Comparison of ENCODE assay signal across 8 cellular contexts in the genomic region with DNA sequence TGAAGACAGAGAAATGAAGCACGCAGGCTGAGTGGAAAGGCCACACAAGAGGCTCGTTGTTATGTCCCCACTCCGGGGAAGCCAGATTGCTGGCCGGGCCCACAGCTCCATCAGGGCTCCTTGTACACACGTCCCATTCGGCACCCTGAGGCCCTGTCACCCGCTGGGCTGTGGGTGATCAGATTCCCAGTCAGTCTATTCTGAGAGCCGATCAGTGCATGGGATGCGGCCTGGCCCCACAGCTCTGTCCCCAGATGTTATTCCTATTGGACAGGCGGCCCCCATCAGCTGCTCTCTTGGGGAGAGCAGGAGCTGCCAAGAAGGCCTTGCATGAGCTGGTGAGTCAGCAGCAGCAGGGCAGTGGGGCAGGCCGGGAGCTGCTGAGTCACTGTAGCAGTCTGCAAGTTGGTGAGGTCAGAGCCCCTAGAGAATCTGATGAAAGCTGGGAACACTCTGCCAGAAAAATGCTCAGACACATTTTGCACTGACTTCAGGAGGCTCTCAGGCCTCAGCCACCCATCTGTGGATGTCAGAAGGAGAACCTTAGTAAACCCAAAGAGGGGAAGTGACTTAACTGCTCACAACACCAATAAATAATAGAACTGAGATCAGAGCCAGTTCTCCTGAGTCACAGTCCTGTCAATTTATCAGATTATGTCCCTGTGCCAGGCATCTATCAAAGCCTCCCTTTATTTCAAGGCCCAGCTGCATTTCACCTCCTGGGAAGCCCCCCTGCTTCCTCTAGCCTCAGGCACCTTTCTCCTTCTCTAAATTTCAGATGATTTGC. TPM values are rescaled to one million over a fixed set of nuclear protein-coding genes. Genes with fewer than 3 reads are reported as not detected.
DNase-seq lines count a peak whose midpoint lies in the region; ATAC-seq, FAIRE-seq and TF ChIP-seq lines count a peak whose summit lies in the region.

No MANE protein-coding gene starts in this region.

- H3K4me3 Mint-ChIP-seq in Calu3 (ENCODE audit: low read depth, unreplicated experiment) = peak overlapping the region; percentile 46
- H3K4me3 Mint-ChIP-seq in activated T-helper 2 cell treated with anti-CD3 and anti-CD28 coated beads, Interferon-gamma antibody, Interleukin-2, Interleukin-4, amounts not matched to agents 10 μg/mL and 5 μg/mL and 100 μg/mL, durations not matched to agents 14 hours and 24 hours and 36 hours (ENCODE audit: low read depth) = no peak overlapping the region

- peak overlapping the region; percentile 81 for H2AFZ ChIP-seq in neuronal stem cell (ENCODE audit: low read length)

- peak overlapping the region; percentile 56 for H3K27ac ChIP-seq in neuronal stem cell (replicated peaks; ENCODE audit: low read length)

- no peaks in the 10 kb centered on the region for H3K27me3 Mint-ChIP-seq in Calu3 (ENCODE audit: unreplicated experiment)
- H3K27me3 Mint-ChIP-seq in activated T-helper 2 cell treated with anti-CD3 and anti-CD28 coated beads, Interferon-gamma antibody, Interleukin-2, Interleukin-4, amounts not matched to agents 10 μg/mL and 5 μg/mL and 100 μg/mL, durations not matched to agents 14 hours and 24 hours and 36 hours (ENCODE audit: low read depth) = no peaks in the 10 kb centered on the region

- no peaks in the 10 kb centered on the region for H3K27me3 ChIP-seq in neuronal stem cell (ENCODE audit: control insufficient read depth in 3 of 3, insufficient read depth in 3 of 3, low read depth in 1 of 3, low read length in 3 of 3)

- no peaks in the 10 kb centered on the region for H3K36me3 ChIP-seq in neuronal stem cell (replicated peaks in 1 of 2; ENCODE audit: control insufficient read depth in 2 of 2, insufficient read depth in 2 of 2, low read length in 2 of 2)

- peak overlapping the region; percentile 27 for H3K9ac ChIP-seq in neuronal stem cell (ENCODE audit: low read depth, low read length, poor library complexity)

- H2AK5ac ChIP-seq in neuronal stem cell (ENCODE audit: low read depth, low read length) = no peak overlapping the region

- peak overlapping the region; percentile 75 for H2BK15ac ChIP-seq in neuronal stem cell (ENCODE audit: low read length)

- intact Hi-C loops in Calu3 (cut with micrococcal nuclease; ENCODE audit: unreplicated experiment) = loop anchor here (1.0 kb wide), 1 partner anchor 8 kb away; no protein-coding TSS in a partner anchor
- intact Hi-C loops in activated T-helper 2 cell treated with anti-CD3 and anti-CD28 coated beads, Interferon-gamma antibody, Interleukin-2, Interleukin-4, amounts not matched to agents 10 μg/mL and 5 μg/mL and 100 μg/mL, durations not matched to agents 14 hours and 24 hours and 36 hours (cut with micrococcal nuclease) = no loop called here

- H3K23ac ChIP-seq in neuronal stem cell (ENCODE audit: low read depth, low read length, poor library complexity) = peak overlapping the region; percentile 60

- no peaks in the 10 kb centered on the region for H3K36me3 Mint-ChIP-seq in Calu3 (ENCODE audit: insufficient read depth, unreplicated experiment)
- no peaks in the 10 kb centered on the region for H3K36me3 Mint-ChIP-seq in activated T-helper 2 cell treated with anti-CD3 and anti-CD28 coated beads, Interferon-gamma antibody, Interleukin-2, Interleukin-4, amounts not matched to agents 10 μg/mL and 5 μg/mL and 100 μg/mL, durations not matched to agents 14 hours and 24 hours and 36 hours (ENCODE audit: low read depth)

- no peak overlapping the region for H4K91ac ChIP-seq in neuronal stem cell (ENCODE audit: low read depth, low read length, poor library complexity)

- no peaks in the 10 kb centered on the region for H3K9me3 ChIP-seq in neuronal stem cell (replicated peaks in 1 of 2; ENCODE audit: control insufficient read depth in 2 of 2, insufficient read depth in 1 of 2, low read depth in 1 of 2, low read length in 2 of 2)

- CTCF ChIA-PET in Calu3 (lab: Charles Lee) = interaction anchor here (0.6 to 3.1 kb wide), 8 partner anchors 9 to 1151 kb away, joined by 3 to 15 read pairs (median 5); partner anchors contain the start of gene PSAP

- no peak overlapping the region for H2BK5ac ChIP-seq in neuronal stem cell (ENCODE audit: low read length)

- H3K4me3 ChIP-seq in HFF-Myc (replicated peaks; ENCODE audit: low read depth, low read length) = no peak overlapping the region
- no peak overlapping the region for H3K4me3 ChIP-seq in neuronal stem cell (ENCODE audit: low read length in 2 of 2)

- no peak for ATAC-seq in GM19452 (IDR thresholded peaks at IDR 0.05; ENCODE audit: unreplicated experiment)

- no peak for FAIRE-seq in frontal cortex (lab: Jason Lieb, UNC)

- H3K4me1 Mint-ChIP-seq in Calu3 (ENCODE audit: low read depth, unreplicated experiment) = peaks cover 38% of the 10 kb centered on the region
- peaks cover 9% of the 10 kb centered on the region for H3K4me1 Mint-ChIP-seq in activated T-helper 2 cell treated with anti-CD3 and anti-CD28 coated beads, Interferon-gamma antibody, Interleukin-2, Interleukin-4, amounts not matched to agents 10 μg/mL and 5 μg/mL and 100 μg/mL, durations not matched to agents 14 hours and 24 hours and 36 hours (ENCODE audit: low read depth)

- H3K9me3 Mint-ChIP-seq in Calu3 (ENCODE audit: low read depth, unreplicated experiment) = no peaks in the 10 kb centered on the region
- H3K9me3 Mint-ChIP-seq in activated T-helper 2 cell treated with anti-CD3 and anti-CD28 coated beads, Interferon-gamma antibody, Interleukin-2, Interleukin-4, amounts not matched to agents 10 μg/mL and 5 μg/mL and 100 μg/mL, durations not matched to agents 14 hours and 24 hours and 36 hours = no peaks in the 10 kb centered on the region

- no TSS peak for BruUV-seq in Calu3 (replicated peaks; lab: Mats Ljungman, UMichigan)

- no peak overlapping the region for H4K8ac ChIP-seq in neuronal stem cell (ENCODE audit: low read depth, low read length)

- peak overlapping the region; percentile 90 for H3K18ac ChIP-seq in neuronal stem cell (ENCODE audit: low read length)

- H3K14ac ChIP-seq in neuronal stem cell (ENCODE audit: low read length) = peak overlapping the region; percentile 82

- no peak overlapping the region for H2BK120ac ChIP-seq in neuronal stem cell (ENCODE audit: low read depth, low read length)

- DNase-seq in Calu3 (peak; percentile 90), HFF-Myc (ENCODE audit: extremely low read depth, low read depth) (peak; percentile 99), NCI-H460 (ENCODE audit: extremely low read depth, low read depth) (peak; percentile 98), frontal cortex (ENCODE audit: low spot score in 2 of 2) (peak; percentile 71 to 81), neuronal stem cell (ENCODE audit: low spot score) (no peak), HuH-7.5 (ENCODE audit: low spot score) (no peak)
- no peak for DNase-seq in activated T-helper 2 cell treated with anti-CD3 and anti-CD28 coated beads, Interferon-gamma antibody, Interleukin-2, Interleukin-4, amounts not matched to agents 10 μg/mL and 5 μg/mL and 100 μg/mL, durations not matched to agents 14 hours and 24 hours and 36 hours (ENCODE audit: low spot score)

- WGBS in neuronal stem cell (ENCODE audit: extremely low coverage in 2 of 2, insufficient read length in 2 of 2, insufficient replicate concordance in 1 of 2), 2 donors = no CpG with 5 or more reads among the region's 11 CpGs

- H3K4ac ChIP-seq in neuronal stem cell (ENCODE audit: low read length) = no peak overlapping the region

- H3K27ac Mint-ChIP-seq in Calu3 (ENCODE audit: unreplicated experiment) = peak overlapping the region; percentile 96
- H3K27ac Mint-ChIP-seq in activated T-helper 2 cell treated with anti-CD3 and anti-CD28 coated beads, Interferon-gamma antibody, Interleukin-2, Interleukin-4, amounts not matched to agents 10 μg/mL and 5 μg/mL and 100 μg/mL, durations not matched to agents 14 hours and 24 hours and 36 hours = peak overlapping the region; percentile 50

- no peaks in the 10 kb centered on the region for H3K79me1 ChIP-seq in neuronal stem cell (ENCODE audit: low read depth, low read length)

- H3K4me2 ChIP-seq in neuronal stem cell (ENCODE audit: insufficient read depth, low read length, poor library complexity, severe bottlenecking) = no peak overlapping the region

- no peak overlapping the region for H2BK12ac ChIP-seq in neuronal stem cell (ENCODE audit: low read length)

- H3K4me1 ChIP-seq in neuronal stem cell (ENCODE audit: control insufficient read depth in 2 of 2, insufficient read depth in 1 of 2, low read depth in 1 of 2, low read length in 2 of 2) = peaks cover 9 to 11% of the 10 kb centered on the region in 2 donors

- TF ChIP-seq CTCF in Calu3 (IDR thresholded peaks at IDR 0.05; ENCODE audit: unreplicated experiment) = no peak
- no peak for TF ChIP-seq CTCF in HFF-Myc (IDR thresholded peaks at IDR 0.05; ENCODE audit: low read depth, low read length, missing control alignments)

RNA-seq across cellular contexts. Expression of gene PSAP, which starts 9.4 kb away (rescaled TPM):
- total RNA-seq in Calu3 (2022) (840 and 1,050 TPM in 2 replicates), frontal cortex (482 TPM)
- total RNA-seq in NCI-H460 (2014; rRNA removed; shearing (Covaris generic)) = 546 and 648 TPM in 2 replicates
- 457 and 611 TPM in 2 replicates for polyA plus RNA-seq in NCI-H460 (2014; cell fraction: nucleus; rRNA removed)
- total RNA-seq in activated T-helper 2 cell treated with anti-CD3 and anti-CD28 coated beads, Interferon-gamma antibody, Interleukin-2, Interleukin-4, amounts not matched to agents 10 μg/mL and 5 μg/mL and 100 μg/mL, durations not matched to agents 14 hours and 24 hours and 36 hours = 108 and 110 TPM in 2 replicates
- polyA plus RNA-seq in neuronal stem cell (2013, experiment 1 of 2) = 264 TPM
- polyA plus RNA-seq in neuronal stem cell (2013, experiment 2 of 2) = 263 TPM

Comparison
In these comparisons a context has a peak if more than half of its experiments do, and no peak if none do; other contexts are left out.
1. DNase-seq: peak in Calu3 (single experiment), HFF-Myc (single experiment), NCI-H460 (single experiment) and frontal cortex (2 of 2); none in activated T-helper 2 cell treated with anti-CD3 and anti-CD28 coated beads, Interferon-gamma antibody, Interleukin-2, Interleukin-4, amounts not matched to agents 10 μg/mL and 5 μg/mL and 100 μg/mL, durations not matched to agents 14 hours and 24 hours and 36 hours (single experiment), neuronal stem cell (single experiment) and HuH-7.5 (single experiment).